ENCODE assay signal across 14 cellular contexts in the genomic region with DNA sequence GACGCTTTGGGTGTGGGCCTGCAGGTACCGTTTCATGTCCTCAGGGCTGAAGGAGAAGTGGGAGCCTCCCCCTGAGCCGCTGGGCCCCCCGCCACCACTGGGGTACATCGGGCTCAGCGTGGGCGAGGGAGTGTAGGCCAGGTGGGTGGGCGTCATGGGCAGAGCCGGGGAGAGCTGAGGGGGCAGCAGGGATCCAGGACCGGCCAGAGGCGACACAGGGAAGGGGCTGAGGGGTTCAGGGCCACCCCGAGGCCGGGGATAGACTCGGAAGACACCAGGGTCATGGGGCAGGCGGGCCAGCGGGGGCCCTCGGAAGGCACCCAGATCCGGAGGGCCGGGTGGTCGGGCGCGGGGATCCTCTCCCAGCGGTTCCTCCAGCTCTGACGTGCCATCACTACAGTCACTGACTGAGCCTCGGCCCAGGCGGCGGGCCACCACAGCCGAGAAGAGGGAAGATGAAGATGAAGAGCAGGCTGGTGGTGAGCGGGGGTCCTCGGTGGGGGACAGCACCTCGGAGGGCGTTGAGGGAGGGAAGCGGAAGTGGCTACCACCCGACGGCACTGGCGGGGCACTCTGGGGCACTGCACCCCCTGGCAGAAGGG. TPM values are rescaled to one million over a fixed set of nuclear protein-coding genes. Genes with fewer than 3 reads are reported as not detected.
DNase-seq lines count a peak whose midpoint lies in the region; ATAC-seq and TF ChIP-seq lines count a peak whose summit lies in the region.
"Had no signal": no experiment of that assay in that cellular context is flagged by ENCODE, and none has a peak within 500 bp of the region (broad histone marks: within the 10 kb centered on the region; RNA-seq: fewer than 3 reads in every experiment).

No MANE protein-coding gene starts in this region.

- no peak for DNase-seq in activated T-cell treated with anti-CD3 and anti-CD28 coated beads, Interleukin-2, amount 50 U/mL, for 24 hours
- DNase-seq in activated T-cell treated with anti-CD3 and anti-CD28 coated beads, Interleukin-2, amount 50 U/mL, for 72 hours, result no peak
- DNase-seq in ascending aorta (ENCODE audit: low spot score in 2 of 2), result no peak
- DNase-seq in left lung, result no peak
- no peak for DNase-seq in effector CD8-positive, alpha-beta T cell (lab: John Stamatoyannopoulos, UW)
- DNase-seq: DMS79 treated with DMSO at 0.1 percent for 48 hours; NCI-H1092; NCI-H748 treated with DMSO at 0.1 percent for 48 hours; occipital lobe; stimulated activated CD4-positive, alpha-beta T cell treated with anti-CD3 and anti-CD28 coated beads, Interleukin-4, amount 100 ng/mL, for 4 hours had no signal

- intact Hi-C loops in ascending aorta (cut with DNase I) (no loop called here), left lung (cut with DNase I) (no loop called here)

- no peak overlapping the region for H3K4me3 Mint-ChIP-seq in activated T-cell treated with anti-CD3 and anti-CD28 coated beads, Interleukin-2, amount 50 U/mL, for 24 hours
- no peak overlapping the region for H3K4me3 Mint-ChIP-seq in activated T-cell treated with anti-CD3 and anti-CD28 coated beads, Interleukin-2, amount 50 U/mL, for 72 hours

- H3K9me3 ChIP-seq in ascending aorta, result no peaks in the 10 kb centered on the region
- no peaks in the 10 kb centered on the region for H3K9me3 ChIP-seq in left lung

- no peaks in the 10 kb centered on the region for H3K27me3 ChIP-seq in ascending aorta
- no peaks in the 10 kb centered on the region for H3K27me3 ChIP-seq in left lung

- H3K4me3 ChIP-seq in ascending aorta (no peak overlapping the region), left lung (no peak overlapping the region)
- H3K4me3 ChIP-seq: skin epidermis had no signal

- H3K36me3 Mint-ChIP-seq in activated T-cell treated with anti-CD3 and anti-CD28 coated beads, Interleukin-2, amount 50 U/mL, for 24 hours (ENCODE audit: low read depth), result peaks cover 56% of the 10 kb centered on the region
- peaks cover 2 to 3% of the 10 kb centered on the region in 2 donors for H3K36me3 Mint-ChIP-seq in activated T-cell treated with anti-CD3 and anti-CD28 coated beads, Interleukin-2, amount 50 U/mL, for 72 hours (ENCODE audit: insufficient read depth in 2 of 2)

- ATAC-seq in activated T-cell treated with anti-CD3 and anti-CD28 coated beads, Interleukin-2, amount 50 U/mL, for 72 hours (replicated peaks in 1 of 2), result no peak
- ATAC-seq in left lung (no peak), HG02938 (IDR thresholded peaks at IDR 0.05; ENCODE audit: unreplicated experiment) (no peak), HG03469 (IDR thresholded peaks at IDR 0.05; ENCODE audit: unreplicated experiment) (no peak)

- no peaks in the 10 kb centered on the region for H3K27me3 Mint-ChIP-seq in activated T-cell treated with anti-CD3 and anti-CD28 coated beads, Interleukin-2, amount 50 U/mL, for 24 hours
- no peaks in the 10 kb centered on the region for H3K27me3 Mint-ChIP-seq in activated T-cell treated with anti-CD3 and anti-CD28 coated beads, Interleukin-2, amount 50 U/mL, for 72 hours (ENCODE audit: low read depth)

- no peaks in the 10 kb centered on the region for H3K9me3 Mint-ChIP-seq in activated T-cell treated with anti-CD3 and anti-CD28 coated beads, Interleukin-2, amount 50 U/mL, for 24 hours
- no peaks in the 10 kb centered on the region for H3K9me3 Mint-ChIP-seq in activated T-cell treated with anti-CD3 and anti-CD28 coated beads, Interleukin-2, amount 50 U/mL, for 72 hours

- TF ChIP-seq CTCF in ascending aorta (IDR thresholded peaks at IDR 0.05), result no peak
- no peak for TF ChIP-seq CTCF in left lung (IDR thresholded peaks at IDR 0.05)

- H3K27ac ChIP-seq in ascending aorta (peak overlapping the region; percentile 97 to 99), left lung (peak overlapping the region; percentile 8 to 98), temporal lobe (ENCODE audit: low read depth, low read length) (peak overlapping the region; percentile 95)

- H3K36me3 ChIP-seq in ascending aorta, result peaks cover 6 to 18% of the 10 kb centered on the region in 2 donors
- peaks cover 0 to 23% of the 10 kb centered on the region in 2 donors for H3K36me3 ChIP-seq in left lung

- peaks cover 51% of the 10 kb centered on the region for H3K4me1 Mint-ChIP-seq in activated T-cell treated with anti-CD3 and anti-CD28 coated beads, Interleukin-2, amount 50 U/mL, for 24 hours (ENCODE audit: low read depth)
- peaks cover 57% of the 10 kb centered on the region for H3K4me1 Mint-ChIP-seq in activated T-cell treated with anti-CD3 and anti-CD28 coated beads, Interleukin-2, amount 50 U/mL, for 72 hours (ENCODE audit: low read depth)

- H3K27ac Mint-ChIP-seq in activated T-cell treated with anti-CD3 and anti-CD28 coated beads, Interleukin-2, amount 50 U/mL, for 24 hours, result peak overlapping the region; percentile 74
- no peak overlapping the region for H3K27ac Mint-ChIP-seq in activated T-cell treated with anti-CD3 and anti-CD28 coated beads, Interleukin-2, amount 50 U/mL, for 72 hours

- peaks cover 25 to 54% of the 10 kb centered on the region in 2 donors for H3K4me1 ChIP-seq in ascending aorta
- H3K4me1 ChIP-seq in left lung, result peaks cover 34 to 51% of the 10 kb centered on the region in 2 donors

RNA-seq across cellular contexts. Expression of a gene that starts 5.7 kb away (rescaled TPM):
- total RNA-seq in activated T-cell treated with anti-CD3 and anti-CD28 coated beads, Interleukin-2, amount 50 U/mL, for 72 hours, result 10 to 100 TPM; 65.7 to 75.6 TPM
- total RNA-seq in ascending aorta, result 51.6 TPM
- 10 to 100 TPM; 47.0 to 55.0 TPM for total RNA-seq in left lung
- 5.7 TPM for total RNA-seq in temporal lobe

RNA-seq across cellular contexts. Expression of a gene that starts 6.8 kb away (rescaled TPM):
- 10 to 100 TPM; 39.6 to 43.2 TPM for total RNA-seq in activated T-cell treated with anti-CD3 and anti-CD28 coated beads, Interleukin-2, amount 50 U/mL, for 72 hours
- total RNA-seq in ascending aorta (27.0 TPM), left lung (10 to 100 TPM; 33.4 to 40.3 TPM), temporal lobe (57.0 TPM)

RNA-seq across cellular contexts. Expression of a gene that starts 19.8 kb away (rescaled TPM):
- total RNA-seq in activated T-cell treated with anti-CD3 and anti-CD28 coated beads, Interleukin-2, amount 50 U/mL, for 72 hours, result 10 to 100 TPM; 90.1 to 95.0 TPM
- total RNA-seq in ascending aorta (247 TPM), left lung (10 to 100 TPM; 59.8 to 76.1 TPM), temporal lobe (29.7 TPM)

RNA-seq across cellular contexts. Expression of a gene that starts 29.1 kb away (rescaled TPM):
- 10 to 100 TPM; 11.4 to 11.9 TPM for total RNA-seq in activated T-cell treated with anti-CD3 and anti-CD28 coated beads, Interleukin-2, amount 50 U/mL, for 72 hours
- total RNA-seq in ascending aorta (7.0 TPM), left lung (10 to 100 TPM; 11.5 to 12.7 TPM), temporal lobe (3.7 TPM)

RNA-seq across cellular contexts. Expression of a gene that starts 31.8 kb away (rescaled TPM):
- total RNA-seq in activated T-cell treated with anti-CD3 and anti-CD28 coated beads, Interleukin-2, amount 50 U/mL, for 72 hours, result 10 to 100 TPM; 28.8 to 31.6 TPM
- total RNA-seq in ascending aorta (30.2 TPM), left lung (10 to 100 TPM; 22.7 to 34.8 TPM), temporal lobe (15.0 TPM)
